In the genomic region with DNA sequence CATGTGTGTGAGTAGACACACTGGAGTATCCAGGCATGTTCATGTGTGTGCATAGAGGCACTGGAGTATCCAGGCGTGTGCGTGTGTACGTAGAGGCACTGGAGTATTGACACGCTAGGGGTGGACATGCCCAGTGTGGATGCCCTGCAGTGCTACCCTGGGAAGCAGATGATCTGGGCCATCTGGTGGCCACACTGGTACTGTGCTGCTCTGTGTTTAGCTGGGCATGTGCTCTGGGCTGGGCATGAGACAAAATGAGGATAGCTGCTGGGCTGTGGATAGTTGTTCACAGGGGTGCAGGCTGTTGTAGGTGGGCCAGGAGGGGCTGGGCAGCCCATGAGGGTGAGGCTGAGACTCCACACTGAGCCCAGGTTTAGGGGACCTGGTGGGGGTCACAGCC, we compare ENCODE assay signal across 1 cellular context.
A peak's percentile ranks its signal among the peaks of the same experiment; 100 is the strongest.
TF ChIP-seq lines count a peak whose summit lies in the region.

No MANE protein-coding gene starts in this region.

TF ChIP-seq in GM12878, 131 proteins besides CTCF, POLR2A, EP300 and RAD21:
- 0 out of 2 replicates have a peak, but pooled peaks have one; percentile 14 for TF ChIP-seq SMC3 (IDR thresholded peaks at IDR 0.05; ENCODE audit: borderline replicate concordance, low read length)
- TF ChIP-seq, protein P1, sequence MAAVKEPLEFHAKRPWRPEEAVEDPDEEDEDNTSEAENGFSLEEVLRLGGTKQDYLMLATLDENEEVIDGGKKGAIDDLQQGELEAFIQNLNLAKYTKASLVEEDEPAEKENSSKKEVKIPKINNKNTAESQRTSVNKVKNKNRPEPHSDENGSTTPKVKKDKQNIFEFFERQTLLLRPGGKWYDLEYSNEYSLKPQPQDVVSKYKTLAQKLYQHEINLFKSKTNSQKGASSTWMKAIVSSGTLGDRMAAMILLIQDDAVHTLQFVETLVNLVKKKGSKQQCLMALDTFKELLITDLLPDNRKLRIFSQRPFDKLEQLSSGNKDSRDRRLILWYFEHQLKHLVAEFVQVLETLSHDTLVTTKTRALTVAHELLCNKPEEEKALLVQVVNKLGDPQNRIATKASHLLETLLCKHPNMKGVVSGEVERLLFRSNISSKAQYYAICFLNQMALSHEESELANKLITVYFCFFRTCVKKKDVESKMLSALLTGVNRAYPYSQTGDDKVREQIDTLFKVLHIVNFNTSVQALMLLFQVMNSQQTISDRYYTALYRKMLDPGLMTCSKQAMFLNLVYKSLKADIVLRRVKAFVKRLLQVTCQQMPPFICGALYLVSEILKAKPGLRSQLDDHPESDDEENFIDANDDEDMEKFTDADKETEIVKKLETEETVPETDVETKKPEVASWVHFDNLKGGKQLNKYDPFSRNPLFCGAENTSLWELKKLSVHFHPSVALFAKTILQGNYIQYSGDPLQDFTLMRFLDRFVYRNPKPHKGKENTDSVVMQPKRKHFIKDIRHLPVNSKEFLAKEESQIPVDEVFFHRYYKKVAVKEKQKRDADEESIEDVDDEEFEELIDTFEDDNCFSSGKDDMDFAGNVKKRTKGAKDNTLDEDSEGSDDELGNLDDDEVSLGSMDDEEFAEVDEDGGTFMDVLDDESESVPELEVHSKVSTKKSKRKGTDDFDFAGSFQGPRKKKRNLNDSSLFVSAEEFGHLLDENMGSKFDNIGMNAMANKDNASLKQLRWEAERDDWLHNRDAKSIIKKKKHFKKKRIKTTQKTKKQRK (IDR thresholded peaks at IDR 0.05; ENCODE audit: low read depth, low read length), result no peak
